Comparison of ENCODE assay signal across 8 cellular contexts in the genomic region with DNA sequence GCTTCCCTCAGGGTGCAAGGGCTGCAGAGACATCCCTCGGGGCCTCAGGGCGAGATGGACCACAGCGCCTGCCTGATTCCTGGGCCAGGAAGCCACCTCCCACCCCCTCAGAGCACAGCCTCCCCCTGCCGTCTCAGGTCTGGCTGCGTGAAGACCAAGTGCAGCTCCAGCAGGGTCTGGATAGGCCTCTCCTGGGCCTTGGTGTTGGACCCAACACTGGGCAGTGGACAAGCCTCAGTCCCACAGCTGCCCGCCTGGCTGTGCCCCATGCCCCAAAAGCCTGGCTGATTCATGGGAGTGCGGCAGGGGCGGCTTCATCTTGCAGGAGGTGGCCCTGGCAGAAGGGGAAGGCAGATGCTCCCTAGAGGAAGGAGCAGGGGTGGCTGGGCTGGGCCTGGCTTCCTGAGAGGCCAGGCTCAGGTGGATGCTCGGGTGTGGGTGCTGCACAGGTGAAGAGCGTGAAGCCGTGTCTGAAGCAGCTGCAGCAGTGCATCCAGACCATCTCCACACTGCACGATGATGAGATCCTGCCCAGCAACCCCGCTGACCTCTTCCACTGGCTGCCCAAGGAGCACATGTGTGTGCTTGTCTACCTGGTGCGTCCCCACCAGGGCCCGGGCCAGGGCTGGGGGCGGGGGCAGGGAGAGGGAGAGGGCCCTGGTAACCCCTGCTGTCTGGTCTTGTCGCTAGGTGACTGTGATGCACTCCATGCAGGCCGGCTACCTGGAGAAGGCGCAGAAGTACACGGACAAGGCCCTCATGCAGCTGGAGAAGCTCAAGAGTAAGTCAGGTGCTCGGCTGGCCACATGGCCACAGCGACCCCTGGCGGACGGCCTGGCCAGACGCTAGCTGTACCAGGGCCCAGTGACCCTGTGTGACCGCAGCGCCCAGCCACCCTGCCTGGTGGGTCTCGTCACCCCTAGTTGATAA. TPM values are rescaled to one million over a fixed set of nuclear protein-coding genes. Genes with fewer than 3 reads are reported as not detected.
DNase-seq lines count a peak whose midpoint lies in the region; ATAC-seq and TF ChIP-seq lines count a peak whose summit lies in the region.

No MANE protein-coding gene starts in this region.

- no peak overlapping the region for H3K4me3 Mint-ChIP-seq in T-helper 17 cell

- peak; percentile 93 for ATAC-seq in HCT116
- ATAC-seq in lung (ENCODE audit: insufficient read depth, low FRiP score), result peak; percentile 60
- ATAC-seq in T-helper 17 cell, result no peak
- no peak for ATAC-seq in HG03469 (IDR thresholded peaks at IDR 0.05; ENCODE audit: unreplicated experiment)
- ATAC-seq in GM18511 (IDR thresholded peaks at IDR 0.05; ENCODE audit: unreplicated experiment), result no peak

- H3K9me3 ChIP-seq in HCT116 (ENCODE audit: control insufficient read depth in 1 of 2, insufficient read depth in 1 of 2, low read depth in 1 of 2, low read length in 2 of 2) (no peaks in the 10 kb centered on the region), colonic mucosa (no peaks in the 10 kb centered on the region), lung (ENCODE audit: control insufficient read depth in 2 of 2, insufficient read depth in 1 of 2, low read length in 1 of 2) (no peaks in the 10 kb centered on the region), T-helper 17 cell (ENCODE audit: control insufficient read depth, low read length, poor library complexity, severe bottlenecking) (no peaks in the 10 kb centered on the region)

- DNase-seq in HCT116 (ENCODE audit: low read depth, low spot score) (peak; percentile 26), NOMO-1 treated with dmso at 0.1 percent for 144 hours (lab: John Stamatoyannopoulos, UW; ENCODE audit: unreplicated experiment) (peak; percentile 21), colonic mucosa (peak; percentile 68), lung (ENCODE audit: low spot score) (peak; percentile 67), T-helper 17 cell (no peak)

- no TSS peak for BruUV-seq in HCT116 (replicated peaks; lab: Mats Ljungman, UMichigan)

- RAD21 ChIA-PET in HCT116 (lab: Charles Lee; ENCODE audit: low non-redundant PET in 1 of 2, low total read pairs in 2 of 2, uncharacterized antibody in 2 of 2, unreplicated experiment in 2 of 2), result interaction anchor here in 1 of 2 experiments (0.8 kb wide), 1 partner anchor 156 kb away, joined by 3 read pairs; no protein-coding TSS in a partner anchor

- H3K27ac Mint-ChIP-seq in T-helper 17 cell, result no peak overlapping the region

- H3K27me3 Mint-ChIP-seq in T-helper 17 cell, result no peaks in the 10 kb centered on the region

- WGBS in lung, 2 donors, result 73 to 82% methylated on average over 28 of the region's 28 CpGs

- H3K79me2 ChIP-seq in HCT116 (ENCODE audit: insufficient read depth, low read length), result no peaks in the 10 kb centered on the region

- H3K9ac ChIP-seq in HCT116 (ENCODE audit: low read length) (no peak overlapping the region), colonic mucosa (ENCODE audit: low read depth in 2 of 2, low read length in 2 of 2) (no peak overlapping the region)

- intact Hi-C loops in HCT116 (cut with micrococcal nuclease), result loop anchor here (1.0 to 10.0 kb wide), 3 partner anchors 156 to 298 kb away; no protein-coding TSS in a partner anchor
- intact Hi-C loops in colonic mucosa (cut with DNase I), result loop anchor here (5.0 kb wide), 1 partner anchor 195 kb away; no protein-coding TSS in a partner anchor

- peak; percentile 71 for TF ChIP-seq RAD21 in HCT116 (IDR thresholded peaks at IDR 0.05; ENCODE audit: low read depth)

- H3K4me1 Mint-ChIP-seq in T-helper 17 cell, result peaks cover 2% of the 10 kb centered on the region

- H3K27me3 ChIP-seq in HCT116 (ENCODE audit: insufficient read depth, low read length), result no peaks in the 10 kb centered on the region
- H3K27me3 ChIP-seq in colonic mucosa, result no peaks in the 10 kb centered on the region
- H3K27me3 ChIP-seq in lung (ENCODE audit: control insufficient read depth, insufficient read depth), result no peaks in the 10 kb centered on the region

- H3K36me3 ChIP-seq in HCT116 (ENCODE audit: control insufficient read depth in 1 of 2, insufficient read depth in 2 of 2, low read length in 2 of 2) (peaks cover 21 to 32% of the 10 kb centered on the region in 2 experiments; a peak in 3 of 4 replicates), colonic mucosa (peaks cover 27% of the 10 kb centered on the region), lung (ENCODE audit: control insufficient read depth in 2 of 2, insufficient read depth in 2 of 2, low read length in 2 of 2) (peaks cover 20 to 83% of the 10 kb centered on the region in 2 donors)

- H3K4me1 ChIP-seq in HCT116 (ENCODE audit: control insufficient read depth in 1 of 2, insufficient read depth in 2 of 2, low read length in 2 of 2) (no peaks in the 10 kb centered on the region), colonic mucosa (no peaks in the 10 kb centered on the region), lung (ENCODE audit: control insufficient read depth in 2 of 2, insufficient read depth in 2 of 2, low read length in 2 of 2) (no peaks in the 10 kb centered on the region)

- H3K9me2 ChIP-seq in HCT116 (ENCODE audit: insufficient read depth), result no peaks in the 10 kb centered on the region

- CTCF ChIA-PET in HCT116 (lab: Charles Lee), result interaction anchor here (0.6 to 1.3 kb wide), 16 partner anchors 9 to 195 kb away, joined by 3 to 15 read pairs (median 4); a partner anchor contains a TSS

- H4K20me1 ChIP-seq in HCT116 (ENCODE audit: insufficient read depth), result no peaks in the 10 kb centered on the region

- H2AFZ ChIP-seq in HCT116 (ENCODE audit: low read depth, low read length, poor library complexity, severe bottlenecking), result no peak overlapping the region

- POLR2A ChIA-PET in HCT116 (lab: Charles Lee), result interaction anchor here (0.6 kb wide), 1 partner anchor 21 kb away, joined by 3 read pairs; no protein-coding TSS in a partner anchor

- H3K4me3 ChIP-seq in HCT116 (replicated peaks in 1 of 2; ENCODE audit: low read depth in 1 of 2, low read length in 2 of 2), result no peak overlapping the region
- H3K4me3 ChIP-seq in colonic mucosa, result no peak overlapping the region
- H3K4me3 ChIP-seq in lung, result no peak overlapping the region

- no peak overlapping the region for H3K4me2 ChIP-seq in HCT116 (ENCODE audit: low read length)

- H3K36me3 Mint-ChIP-seq in T-helper 17 cell (ENCODE audit: low read depth), result no peaks in the 10 kb centered on the region

- TF ChIP-seq CTCF in C4-2B (conservative IDR thresholded peaks at IDR 0.05) (peak; percentile 98), HCT116 (IDR thresholded peaks at IDR 0.05 in 2 of 3, conservative IDR thresholded peaks at IDR 0.05 in 1 of 3; ENCODE audit: borderline replicate concordance in 1 of 3, insufficient read depth in 1 of 3, low read depth in 2 of 3, low read length in 2 of 3) (peak; percentile 59 to 95 (median 93); a peak in 5 of 6 replicates), colonic mucosa (IDR thresholded peaks at IDR 0.05) (peak; percentile 86), lung (IDR thresholded peaks at IDR 0.05; ENCODE audit: control extremely low read depth, extremely low read depth) (peak; percentile 19)

- no peak for TF ChIP-seq POLR2A in HCT116 (IDR thresholded peaks at IDR 0.05; ENCODE audit: borderline replicate concordance, extremely low read depth, insufficient read depth, insufficient read length)

- H3K27ac ChIP-seq in C4-2B (no peak overlapping the region), HCT116 (ENCODE audit: low read depth, low read length) (no peak overlapping the region), colonic mucosa (no peak overlapping the region), lung (ENCODE audit: low read depth in 1 of 2, low read length in 1 of 2) (no peak overlapping the region)

TF ChIP-seq in HCT116, 20 proteins besides CTCF, POLR2A, EP300 and RAD21:
- no peak for TF ChIP-seq SP1 (IDR thresholded peaks at IDR 0.05; ENCODE audit: low read depth)
- TF ChIP-seq TCF7L2 (IDR thresholded peaks at IDR 0.05; ENCODE audit: borderline replicate concordance, extremely low read depth, insufficient read depth, insufficient read length), result no peak
- no peak for TF ChIP-seq JUND (IDR thresholded peaks at IDR 0.05)
- TF ChIP-seq ZFX (IDR thresholded peaks at IDR 0.05), result peak; percentile 26; the same call in 1 of the 2 replicates
- TF ChIP-seq CEBPB (IDR thresholded peaks at IDR 0.05; ENCODE audit: low read depth), result no peak

RNA-seq across cellular contexts. Expression of a gene that starts 21.7 kb away (rescaled TPM):
- total RNA-seq in HCT116 (2021; ENCODE audit: unreplicated experiment), result 36.2 TPM
- polyA plus RNA-seq in HCT116 (2012), result 25.9 and 31.7 TPM in 2 replicates
- total RNA-seq in colonic mucosa, result 10 to 100 TPM; 33.5 to 56.7 TPM
- 10 to 100 TPM; 64.4 to 68.0 TPM for total RNA-seq in lung
- polyA plus RNA-seq in lung, result 10 to 100 TPM; 21.6 to 24.7 TPM
- 100 to 1,000 TPM; 129 to 130 TPM for total RNA-seq in T-helper 17 cell

RNA-seq across cellular contexts. Expression of a gene that starts 22.0 kb away (rescaled TPM):
- total RNA-seq in HCT116 (2021; ENCODE audit: unreplicated experiment) (47.6 TPM), colonic mucosa (10 to 100 TPM; 33.2 to 54.7 TPM), lung (10 to 100 TPM; 22.3 to 42.8 TPM), T-helper 17 cell (10 to 100 TPM; 50.8 to 60.2 TPM)
- polyA plus RNA-seq in HCT116 (2012), result 43.1 and 50.1 TPM in 2 replicates
- 10 to 100 TPM; 27.9 to 29.5 TPM for polyA plus RNA-seq in lung

Comparison
In these comparisons a context has a peak if more than half of its experiments do, and no peak if none do; other contexts are left out.
1. CTCF ChIP-seq: peak in every context shown above with its lines; median percentile 98 in C4-2B; 93 in HCT116; 86 in colonic mucosa; 19 in lung.
2. ATAC-seq: peak in HCT116 (single experiment) and lung (single experiment); none in T-helper 17 cell (single experiment), HG03469 (single experiment) and GM18511 (single experiment).
3. DNase-seq: peak in HCT116 (single experiment), NOMO-1 treated with dmso at 0.1 percent for 144 hours (single experiment), colonic mucosa (single experiment) and lung (single experiment); none in T-helper 17 cell (0 of 3).